ENCODE assay signal across 21 cellular contexts in genomic region chr9:126605792-126606482, GRCh38. TPM values are rescaled to one million over a fixed set of nuclear protein-coding genes. Genes with fewer than 3 reads are reported as not detected.
A peak's percentile ranks its signal among the peaks of the same experiment; 100 is the strongest.
DNase-seq lines count a peak whose midpoint lies in the region; ATAC-seq, FAIRE-seq and TF ChIP-seq lines count a peak whose summit lies in the region.
"Had no signal": no experiment of that assay in that cellular context is flagged by ENCODE, and none has a peak within 500 bp of the region (broad histone marks: within the 10 kb centered on the region; RNA-seq: fewer than 3 reads in every experiment).

No MANE protein-coding gene starts in this region.

- H3K27me3 ChIP-seq in SK-N-SH (ENCODE audit: insufficient read depth) (peaks cover 57% of the 10 kb centered on the region), mammary epithelial cell (ENCODE audit: insufficient read depth, low read length) (no peaks in the 10 kb centered on the region)

- H3F3A ChIP-seq in SK-N-SH (replicated peaks; ENCODE audit: insufficient read depth) = no peaks in the 10 kb centered on the region

- H3K4me3 Mint-ChIP-seq in activated T-helper 17 cell treated with anti-CD3 and anti-CD28 coated beads, Interleukin-2, amount 50 U/mL, for 72 hours = no peak overlapping the region
- H3K4me3 Mint-ChIP-seq: CD4-positive, alpha-beta memory T cell had no signal

- no peak for TF ChIP-seq RAD21 in SK-N-SH (IDR thresholded peaks at IDR 0.05; ENCODE audit: low read length)

- FAIRE-seq in kidney (lab: Jason Lieb, UNC) = no peak

- WGBS in SK-N-SH (ENCODE audit: low lambda C conversion rate) = 30% methylated on average over 11 of the region's 12 CpGs
- WGBS in mammary epithelial cell (ENCODE audit: low coverage, missing lambda C conversion rate) = 64% methylated on average over 9 of the region's 12 CpGs

- intact Hi-C loops in mammary epithelial cell (cut with micrococcal nuclease) = no loop called here
- intact Hi-C loops in posterior vena cava (cut with DNase I) = no loop called here
- intact Hi-C loops in kidney (cut with DNase I) = no loop called here

- no peak overlapping the region for H3K27ac Mint-ChIP-seq in activated T-helper 17 cell treated with anti-CD3 and anti-CD28 coated beads, Interleukin-2, amount 50 U/mL, for 72 hours

- no peak for TF ChIP-seq CTCF in SK-N-SH (IDR thresholded peaks at IDR 0.05)
- TF ChIP-seq CTCF in mammary epithelial cell (conservative IDR thresholded peaks at IDR 0.05 in 1 of 2, IDR thresholded peaks at IDR 0.05 in 1 of 2; ENCODE audit: extremely low read depth in 1 of 2, insufficient read depth in 1 of 2, low read depth in 1 of 2, low read length in 2 of 2) = no peak
- no peak for TF ChIP-seq CTCF in kidney (IDR thresholded peaks at IDR 0.05; ENCODE audit: borderline replicate concordance, extremely low read depth, insufficient read depth)

- CTCF ChIA-PET in SK-N-SH (lab: Yijun Ruan, JAX) (interaction anchor here (1.0 to 6.8 kb wide), 5 partner anchors 23 to 115 kb away, joined by 3 to 48 read pairs (median 3); no protein-coding TSS in a partner anchor), mammary epithelial cell (lab: Charles Lee; ENCODE audit: low non-redundant PET) (no interaction called here)

- H3K36me3 Mint-ChIP-seq in activated T-helper 17 cell treated with anti-CD3 and anti-CD28 coated beads, Interleukin-2, amount 50 U/mL, for 72 hours (ENCODE audit: low read depth) = no peaks in the 10 kb centered on the region
- H3K36me3 Mint-ChIP-seq: CD4-positive, alpha-beta memory T cell had no signal

- ATAC-seq in SK-N-SH treated with all-trans-retinoic acid at 6 μM for 48 hours = no peak
- no peak for ATAC-seq in activated T-helper 17 cell treated with anti-CD3 and anti-CD28 coated beads, Interleukin-2, amount 50 U/mL, for 72 hours (replicated peaks)

- H3K9ac ChIP-seq in SK-N-SH = no peak overlapping the region
- H3K9ac ChIP-seq in mammary epithelial cell (ENCODE audit: insufficient read depth, low read length) = no peak overlapping the region
- no peak overlapping the region for H3K9ac ChIP-seq in kidney (ENCODE audit: low read length in 2 of 2)

- POLR2A ChIA-PET in SK-N-SH (lab: Yijun Ruan, JAX) = no interaction called here

- no TSS peak for BruUV-seq in mammary epithelial cell (replicated peaks; lab: Mats Ljungman, UMichigan)

- H2AFZ ChIP-seq in SK-N-SH (ENCODE audit: low read depth) = no peak overlapping the region
- H2AFZ ChIP-seq in mammary epithelial cell (ENCODE audit: low read depth, low read length) = no peak overlapping the region

- no peaks in the 10 kb centered on the region for H3K79me2 ChIP-seq in SK-N-SH (ENCODE audit: insufficient read depth)
- no peaks in the 10 kb centered on the region for H3K79me2 ChIP-seq in mammary epithelial cell (ENCODE audit: insufficient read depth, low read length)

- H3K4me1 Mint-ChIP-seq in activated T-helper 17 cell treated with anti-CD3 and anti-CD28 coated beads, Interleukin-2, amount 50 U/mL, for 72 hours = no peaks in the 10 kb centered on the region

- no peaks in the 10 kb centered on the region for H4K20me1 ChIP-seq in SK-N-SH (ENCODE audit: insufficient read depth)
- H4K20me1 ChIP-seq in mammary epithelial cell (ENCODE audit: insufficient read depth, low read length) = no peaks in the 10 kb centered on the region

- H3K36me3 ChIP-seq in SK-N-SH (replicated peaks in 1 of 2; ENCODE audit: control insufficient read depth in 1 of 2, insufficient read depth in 2 of 2, low read length in 1 of 2) = no peaks in the 10 kb centered on the region
- H3K36me3 ChIP-seq in mammary epithelial cell (ENCODE audit: insufficient read depth, low read length) = no peaks in the 10 kb centered on the region
- H3K36me3 ChIP-seq in kidney (ENCODE audit: control insufficient read depth in 1 of 2, insufficient read depth in 2 of 2, low read length in 2 of 2) = no peaks in the 10 kb centered on the region

- TF ChIP-seq EP300 in SK-N-SH (IDR thresholded peaks at IDR 0.05; ENCODE audit: borderline replicate concordance in 1 of 2, low read depth in 1 of 2, low read length in 1 of 2) = no peak

- in situ Hi-C loops in mammary epithelial cell (cut with MboI; ENCODE audit: low sequenced_read_pairs in 2 of 2) = loop anchor here in 1 of 2 donors (5.0 kb wide), 1 partner anchor 86 kb away; no protein-coding TSS in a partner anchor

- peaks cover 36% of the 10 kb centered on the region for H3K27me3 Mint-ChIP-seq in activated T-helper 17 cell treated with anti-CD3 and anti-CD28 coated beads, Interleukin-2, amount 50 U/mL, for 72 hours

- DNase-seq in SK-N-SH (peak; percentile 5), M059J (ENCODE audit: low read depth) (peak; percentile 60), mammary epithelial cell (peak; percentile 92), posterior vena cava (ENCODE audit: low spot score) (peak; percentile 66), NCI-H1694 (lab: John Stamatoyannopoulos, UW) (no peak), kidney (no peak)
- DNase-seq: 8988T; Calu3; CD4-positive, alpha-beta memory T cell; HCEC 1CT; NCI-H1092; NCI-H146; NCI-H2107; NCI-H345; NK-92 treated with Interleukin-12 subunit alpha and Interleukin-12 subunit beta, amount 100 ng/mL, for 24 hours; RPMI8226 had no signal

- no peaks in the 10 kb centered on the region for H3K9me2 ChIP-seq in SK-N-SH

- H3K4me1 ChIP-seq in SK-N-SH (ENCODE audit: control insufficient read depth in 1 of 2, insufficient read depth in 2 of 2, low read depth in 1 of 2, low read length in 1 of 2) = no peaks in the 10 kb centered on the region
- H3K4me1 ChIP-seq in mammary epithelial cell (ENCODE audit: insufficient read depth, low read length) = peaks cover 10% of the 10 kb centered on the region
- peaks cover 0 to 1% of the 10 kb centered on the region in 2 donors for H3K4me1 ChIP-seq in kidney (ENCODE audit: control insufficient read depth in 1 of 2, insufficient read depth in 1 of 2, low read depth in 1 of 2, low read length in 2 of 2)

- H3K27ac ChIP-seq in SK-N-SH (ENCODE audit: low read depth in 2 of 2, low read length in 1 of 2) (no peak overlapping the region), mammary epithelial cell (ENCODE audit: insufficient read depth, low read depth, low read length) (no peak overlapping the region), kidney (ENCODE audit: low read depth in 2 of 2, low read length in 2 of 2) (no peak overlapping the region)
- H3K27ac ChIP-seq: HL-60 had no signal

- H3K4me3 ChIP-seq in SK-N-SH (ENCODE audit: low read depth in 2 of 2, low read length in 1 of 2) (no peak overlapping the region), mammary epithelial cell (replicated peaks in 1 of 3; ENCODE audit: insufficient read depth in 1 of 3, low read depth in 2 of 3, low read length in 3 of 3) (no peak overlapping the region), kidney (ENCODE audit: low read length in 2 of 2) (no peak overlapping the region)

- H3K4me2 ChIP-seq in SK-N-SH (no peak overlapping the region), mammary epithelial cell (ENCODE audit: insufficient read depth, low read depth, low read length) (no peak overlapping the region)

- no peaks in the 10 kb centered on the region for H3K9me3 Mint-ChIP-seq in activated T-helper 17 cell treated with anti-CD3 and anti-CD28 coated beads, Interleukin-2, amount 50 U/mL, for 72 hours
- H3K9me3 Mint-ChIP-seq: CD4-positive, alpha-beta memory T cell had no signal

- no peaks in the 10 kb centered on the region for H3K9me3 ChIP-seq in SK-N-SH
- no peaks in the 10 kb centered on the region for H3K9me3 ChIP-seq in mammary epithelial cell (replicated peaks; ENCODE audit: insufficient read depth, low read length)
- peaks cover 3 to 4% of the 10 kb centered on the region in 2 donors for H3K9me3 ChIP-seq in kidney (ENCODE audit: control insufficient read depth in 1 of 2, low read length in 2 of 2)

- dilution Hi-C loops in mammary epithelial cell (cut with HindIII; ENCODE audit: low sequenced_read_pairs) = loop anchor here (10.0 to 25.0 kb wide), 2 partner anchors 89 to 181 kb away; no protein-coding TSS in a partner anchor

TF ChIP-seq in SK-N-SH treated with all-trans-retinoic acid at 6 μM for 48 hours, 23 proteins besides CTCF, POLR2A, EP300 and RAD21:
- no peak for TF ChIP-seq ZNF565 (CRISPR knock-in tag; conservative IDR thresholded peaks at IDR 0.05; ENCODE audit: low read depth)

RNA-seq across cellular contexts. Expression of gene LMX1B, which starts 7.8 kb away (rescaled TPM):
- polyA plus RNA-seq in SK-N-SH (2012; rRNA removed) (not detected in 2 replicates), mammary epithelial cell (5.3 TPM), kidney (ENCODE audit: insufficient read depth, low read depth, low replicate concordance) (2.6 TPM)
- polyA plus RNA-seq in SK-N-SH (2012; cell fraction: cytosol; rRNA removed) = not detected in 2 replicates
- not detected in 2 replicates for polyA plus RNA-seq in SK-N-SH (2012; cell fraction: nucleus; rRNA removed)
- total RNA-seq in M059J (2014; rRNA removed; shearing (Covaris generic)) = 0.02 TPM in 1 of 2 replicates, not detected in the other
- total RNA-seq in mammary epithelial cell (10 to 100 TPM; 11.2 to 19.2 TPM), posterior vena cava (1 to 10 TPM; 1.4 to 1.6 TPM), kidney (0.57 TPM)
- polyA minus RNA-seq in mammary epithelial cell = 9.3 TPM
- not detected for total RNA-seq in activated T-helper 17 cell treated with anti-CD3 and anti-CD28 coated beads, Interleukin-2, amount 50 U/mL, for 72 hours
- total RNA-seq: Calu3; CD4-positive, alpha-beta memory T cell; OCI-LY7 had no signal
- polyA plus RNA-seq: BJ; CD4-positive, alpha-beta memory T cell had no signal

Comparison
In these comparisons a context has a peak if more than half of its experiments do, and no peak if none do; other contexts are left out.
1. DNase-seq: peak in SK-N-SH (single experiment), M059J (single experiment), mammary epithelial cell (single experiment) and posterior vena cava (single experiment); none in NCI-H1694 (single experiment) and kidney (single experiment).